In genomic region chr12:105051981-105052380, GRCh38 we compare ENCODE assay signal across 9 cellular contexts.
"Had no signal": no experiment of that assay in that cellular context is flagged by ENCODE, and none has a peak within 500 bp of the region (broad histone marks: within the 10 kb centered on the region; RNA-seq: fewer than 3 reads in every experiment).

No MANE protein-coding gene starts in this region.

- H3K4me3 Mint-ChIP-seq: HFFc6 had no signal

- FAIRE-seq: HepG2 had no signal

- H3K9me3 ChIP-seq: HAP-1 had no signal

- H3K36me3 ChIP-seq: HAP-1 had no signal

- DNase-seq: GM23248, GOT3, H7, HFFc6, KBM-7 had no signal

- H3K27ac ChIP-seq: GM23248, HL-60 had no signal

- H3K27me3 Mint-ChIP-seq: IgD-negative memory B cell had no signal

- H3K4me1 ChIP-seq: HAP-1 had no signal

- H3K27ac Mint-ChIP-seq: HFFc6, IgD-negative memory B cell had no signal

- H3K9ac ChIP-seq: GM23248 had no signal

- H3K4me3 ChIP-seq: GM23248, HAP-1 had no signal

- H2AFZ ChIP-seq: GM23248 had no signal
